ENCODE assay signal across 9 cellular contexts in genomic region chr2:201223089-201224073, GRCh38. TPM values are rescaled to one million over a fixed set of nuclear protein-coding genes. Genes with fewer than 3 reads are reported as not detected.
A peak's percentile ranks its signal among the peaks of the same experiment; 100 is the strongest.
DNase-seq lines count a peak whose midpoint lies in the region; ATAC-seq lines count a peak whose summit lies in the region.
"Had no signal": no experiment of that assay in that cellular context is flagged by ENCODE, and none has a peak within 500 bp of the region (broad histone marks: within the 10 kb centered on the region; RNA-seq: fewer than 3 reads in every experiment).

No MANE protein-coding gene starts in this region.

- peak overlapping the region; percentile 15 for H3K27ac Mint-ChIP-seq in activated CD4-positive, alpha-beta T cell treated with anti-CD3 and anti-CD28 coated beads, Interleukin-2, amount 10 ng/mL, durations not matched to agents 24 days and 14 days

- H4K20me1 ChIP-seq in Karpas-422 (ENCODE audit: insufficient read depth, low read depth, low read length): no peaks in the 10 kb centered on the region

- 0 out of 2 replicates have a peak overlapping the region, but pooled peaks have one; percentile 17 for H3K9ac ChIP-seq in Karpas-422 (ENCODE audit: low read length)
- no peak overlapping the region for H3K9ac ChIP-seq in neuronal stem cell (ENCODE audit: low read depth, low read length, poor library complexity)

- peaks cover 26% of the 10 kb centered on the region for H3K36me3 Mint-ChIP-seq in activated CD4-positive, alpha-beta T cell treated with anti-CD3 and anti-CD28 coated beads, Interleukin-2, amount 10 ng/mL, durations not matched to agents 24 days and 14 days (ENCODE audit: low read depth)

- intact Hi-C loops in activated CD4-positive, alpha-beta T cell treated with anti-CD3 and anti-CD28 coated beads, Interleukin-2, amount 10 ng/mL, durations not matched to agents 24 days and 14 days (cut with micrococcal nuclease): no loop called here
- intact Hi-C loops in posterior vena cava (cut with DNase I): no loop called here

- H3K4me1 ChIP-seq in Karpas-422 (ENCODE audit: low read length): peaks cover 7% of the 10 kb centered on the region
- peaks cover 0 to 2% of the 10 kb centered on the region in 2 donors for H3K4me1 ChIP-seq in neuronal stem cell (ENCODE audit: control insufficient read depth in 2 of 2, insufficient read depth in 1 of 2, low read depth in 1 of 2, low read length in 2 of 2)

- no peaks in the 10 kb centered on the region for H3K9me2 ChIP-seq in Karpas-422 (replicated peaks; ENCODE audit: insufficient read depth, low read length)

- H3K27me3 ChIP-seq in Karpas-422 (ENCODE audit: low read length) (no peaks in the 10 kb centered on the region), neuronal stem cell (ENCODE audit: control insufficient read depth in 3 of 3, insufficient read depth in 3 of 3, low read depth in 1 of 3, low read length in 3 of 3) (peaks cover 0 to 7% (median 0%) of the 10 kb centered on the region in 3 experiments)
- H3K27me3 ChIP-seq: brain microvascular endothelial cell had no signal

- H3K9me3 ChIP-seq in Karpas-422 (ENCODE audit: low read length) (no peaks in the 10 kb centered on the region), neuronal stem cell (replicated peaks in 1 of 2; ENCODE audit: control insufficient read depth in 2 of 2, insufficient read depth in 1 of 2, low read depth in 1 of 2, low read length in 2 of 2) (no peaks in the 10 kb centered on the region)

- H3K4me3 ChIP-seq in Karpas-422 (ENCODE audit: low read length) (peak overlapping the region; percentile 22; the same call in 1 of the 2 replicates), neuronal stem cell (ENCODE audit: low read length in 2 of 2) (no peak overlapping the region)

- H3K27me3 Mint-ChIP-seq in activated CD4-positive, alpha-beta T cell treated with anti-CD3 and anti-CD28 coated beads, Interleukin-2, amount 10 ng/mL, durations not matched to agents 24 days and 14 days: no peaks in the 10 kb centered on the region

- H2BK12ac ChIP-seq in neuronal stem cell (ENCODE audit: low read length): no peak overlapping the region

- peak; percentile 94 for ATAC-seq in HG02588 (IDR thresholded peaks at IDR 0.05; ENCODE audit: unreplicated experiment)

- DNase-seq in activated CD4-positive, alpha-beta T cell treated with anti-CD3 and anti-CD28 coated beads, Interleukin-2, amount 10 ng/mL, durations not matched to agents 24 days and 14 days: no peak
- no peak for DNase-seq in activated CD4-positive, alpha-beta T cell treated with anti-CD3 and anti-CD28 coated beads for 1 hour
- DNase-seq in Karpas-422 (no peak), neuronal stem cell (ENCODE audit: low spot score) (no peak), SW480 (ENCODE audit: low spot score) (no peak), posterior vena cava (ENCODE audit: low spot score) (no peak)
- DNase-seq in stimulated activated naive CD4-positive, alpha-beta T cell (lab: John Stamatoyannopoulos, UW): no peak
- DNase-seq: brain microvascular endothelial cell had no signal

- H2AFZ ChIP-seq in Karpas-422 (ENCODE audit: low read length) (no peak overlapping the region), neuronal stem cell (ENCODE audit: low read length) (no peak overlapping the region)

- peak overlapping the region; percentile 45 for H3K4me2 ChIP-seq in Karpas-422 (ENCODE audit: low read depth, low read length, poor library complexity, severe bottlenecking)
- H3K4me2 ChIP-seq in neuronal stem cell (ENCODE audit: insufficient read depth, low read length, poor library complexity, severe bottlenecking): no peak overlapping the region

- no peak overlapping the region for H3K4ac ChIP-seq in neuronal stem cell (ENCODE audit: low read length)

- H3K4me1 Mint-ChIP-seq in activated CD4-positive, alpha-beta T cell treated with anti-CD3 and anti-CD28 coated beads, Interleukin-2, amount 10 ng/mL, durations not matched to agents 24 days and 14 days: peaks cover 42% of the 10 kb centered on the region

- no peaks in the 10 kb centered on the region for H3K9me3 Mint-ChIP-seq in activated CD4-positive, alpha-beta T cell treated with anti-CD3 and anti-CD28 coated beads, Interleukin-2, amount 10 ng/mL, durations not matched to agents 24 days and 14 days

- WGBS in neuronal stem cell (ENCODE audit: extremely low coverage in 2 of 2, insufficient read length in 2 of 2, insufficient replicate concordance in 1 of 2), 2 donors: no CpG with 5 or more reads among the region's 8 CpGs

- no peak overlapping the region for H4K91ac ChIP-seq in neuronal stem cell (ENCODE audit: low read depth, low read length, poor library complexity)

- H2BK5ac ChIP-seq in neuronal stem cell (ENCODE audit: low read length): no peak overlapping the region

- H3K79me1 ChIP-seq in neuronal stem cell (ENCODE audit: low read depth, low read length): no peaks in the 10 kb centered on the region

- no peaks in the 10 kb centered on the region for H3K36me3 ChIP-seq in Karpas-422 (ENCODE audit: insufficient read depth, low read length)
- no peaks in the 10 kb centered on the region for H3K36me3 ChIP-seq in neuronal stem cell (replicated peaks in 1 of 2; ENCODE audit: control insufficient read depth in 2 of 2, insufficient read depth in 2 of 2, low read length in 2 of 2)
- H3K36me3 ChIP-seq: brain microvascular endothelial cell had no signal

- H3K14ac ChIP-seq in neuronal stem cell (ENCODE audit: low read length): no peak overlapping the region

- no peaks in the 10 kb centered on the region for H3K79me2 ChIP-seq in Karpas-422 (ENCODE audit: low read length)

- H3K4me3 Mint-ChIP-seq in activated CD4-positive, alpha-beta T cell treated with anti-CD3 and anti-CD28 coated beads, Interleukin-2, amount 10 ng/mL, durations not matched to agents 24 days and 14 days: peak overlapping the region; percentile 4

- no peak overlapping the region for H4K8ac ChIP-seq in neuronal stem cell (ENCODE audit: low read depth, low read length)

- H2AK5ac ChIP-seq in neuronal stem cell (ENCODE audit: low read depth, low read length): no peak overlapping the region

- H3K27ac ChIP-seq in Karpas-422 (ENCODE audit: low read length): no peak overlapping the region
- no peak overlapping the region for H3K27ac ChIP-seq in neuronal stem cell (replicated peaks; ENCODE audit: low read length)
- H3K27ac ChIP-seq: brain microvascular endothelial cell had no signal

- H2BK120ac ChIP-seq in neuronal stem cell (ENCODE audit: low read depth, low read length): no peak overlapping the region

- peak overlapping the region; percentile 34 for H3K23ac ChIP-seq in neuronal stem cell (ENCODE audit: low read depth, low read length, poor library complexity)

- H2BK15ac ChIP-seq in neuronal stem cell (ENCODE audit: low read length): no peak overlapping the region

- no peak overlapping the region for H3K18ac ChIP-seq in neuronal stem cell (ENCODE audit: low read length)

RNA-seq across cellular contexts. Expression of gene CASP8, which starts 37.0 kb away (rescaled TPM):
- 38.2 and 39.8 TPM in 2 replicates for total RNA-seq in activated CD4-positive, alpha-beta T cell treated with anti-CD3 and anti-CD28 coated beads, Interleukin-2, amount 10 ng/mL, durations not matched to agents 24 days and 14 days
- 28.5 and 114 TPM in 2 replicates for total RNA-seq in Karpas-422 (2014; rRNA removed; shearing (Covaris generic); ENCODE audit: low replicate concordance)
- 0.20 TPM for polyA plus RNA-seq in neuronal stem cell (2013, experiment 1 of 2)
- polyA plus RNA-seq in neuronal stem cell (2013, experiment 2 of 2): 0.12 TPM
- 10 to 100 TPM; 11.3 to 14.8 TPM for total RNA-seq in posterior vena cava

RNA-seq across cellular contexts. Expression of gene CASP10, which starts 40.4 kb away (rescaled TPM):
- total RNA-seq in activated CD4-positive, alpha-beta T cell treated with anti-CD3 and anti-CD28 coated beads, Interleukin-2, amount 10 ng/mL, durations not matched to agents 24 days and 14 days: 12.7 and 13.1 TPM in 2 replicates
- 0.48 and 5.2 TPM in 2 replicates for total RNA-seq in Karpas-422 (2014; rRNA removed; shearing (Covaris generic); ENCODE audit: low replicate concordance)
- 0.10 TPM for polyA plus RNA-seq in neuronal stem cell (2013, experiment 1 of 2)
- polyA plus RNA-seq in neuronal stem cell (2013, experiment 2 of 2): 0.17 TPM
- 10 to 100 TPM in 1 of 2 donors, 1 to 10 TPM in 1; 8.4 to 12.7 TPM for total RNA-seq in posterior vena cava
